16 cellular contexts compared by ENCODE assay signal in genomic region chr16:89157778-89158177, GRCh38. TPM values are rescaled to one million over a fixed set of nuclear protein-coding genes. Genes with fewer than 3 reads are reported as not detected.
DNase-seq lines count a peak whose midpoint lies in the region; ATAC-seq, FAIRE-seq and TF ChIP-seq lines count a peak whose summit lies in the region.
"Had no signal": no experiment of that assay in that cellular context is flagged by ENCODE, and none has a peak within 500 bp of the region (broad histone marks: within the 10 kb centered on the region; RNA-seq: fewer than 3 reads in every experiment).

No MANE protein-coding gene starts in this region.

- no peak for TF ChIP-seq EP300 in K562 (IDR thresholded peaks at IDR 0.05; ENCODE audit: low read length)

- H3K36me3 Mint-ChIP-seq in activated naive CD4-positive, alpha-beta T cell treated with anti-CD3 and anti-CD28 coated beads, Interleukin-2, amount 50 U/mL, for 24 hours: no peaks in the 10 kb centered on the region
- no peaks in the 10 kb centered on the region for H3K36me3 Mint-ChIP-seq in HFFc6 (ENCODE audit: low read depth)

- H3K79me2 ChIP-seq in K562 (ENCODE audit: control insufficient read depth, insufficient read depth, low read length) (no peaks in the 10 kb centered on the region), keratinocyte (ENCODE audit: control insufficient read depth, insufficient read depth, low read length) (no peaks in the 10 kb centered on the region)

- H3K4me1 Mint-ChIP-seq in activated naive CD4-positive, alpha-beta T cell treated with anti-CD3 and anti-CD28 coated beads, Interleukin-2, amount 50 U/mL, for 24 hours: no peaks in the 10 kb centered on the region
- peaks cover 16% of the 10 kb centered on the region for H3K4me1 Mint-ChIP-seq in HFFc6 (ENCODE audit: low read depth)

- H3K36me3 ChIP-seq in K562 (ENCODE audit: control insufficient read depth, insufficient read depth, low read length) (no peaks in the 10 kb centered on the region), keratinocyte (ENCODE audit: control insufficient read depth in 2 of 2, extremely low read depth in 1 of 2, insufficient read depth in 2 of 2, low read length in 2 of 2) (no peaks in the 10 kb centered on the region)

- H3K9me3 Mint-ChIP-seq in activated naive CD4-positive, alpha-beta T cell treated with anti-CD3 and anti-CD28 coated beads, Interleukin-2, amount 50 U/mL, for 24 hours: no peaks in the 10 kb centered on the region
- peaks cover 9% of the 10 kb centered on the region for H3K9me3 Mint-ChIP-seq in HFFc6
- H3K9me3 Mint-ChIP-seq: CD4-positive, alpha-beta memory T cell had no signal

- no peaks in the 10 kb centered on the region for H3K27me3 Mint-ChIP-seq in activated naive CD4-positive, alpha-beta T cell treated with anti-CD3 and anti-CD28 coated beads, Interleukin-2, amount 50 U/mL, for 24 hours
- peaks cover 10% of the 10 kb centered on the region for H3K27me3 Mint-ChIP-seq in HFFc6 (ENCODE audit: insufficient read depth)
- H3K27me3 Mint-ChIP-seq: CD4-positive, alpha-beta memory T cell had no signal

- H3K4me1 ChIP-seq in K562 (replicated peaks in 1 of 2; ENCODE audit: control insufficient read depth in 2 of 2, insufficient read depth in 2 of 2, low read length in 2 of 2): peaks cover 0 to 72% of the 10 kb centered on the region in 2 experiments; a peak in 3 of 5 replicates
- H3K4me1 ChIP-seq in keratinocyte (ENCODE audit: control insufficient read depth, extremely low read depth, insufficient read depth, low read length): no peaks in the 10 kb centered on the region

- intact Hi-C loops in K562 (cut with micrococcal nuclease): no loop called here

- WGBS in K562 (ENCODE audit: insufficient coverage, low coverage, missing lambda C conversion rate): 43% methylated on average over 12 of the region's 12 CpGs

- no peaks in the 10 kb centered on the region for H3K9me1 ChIP-seq in K562 (ENCODE audit: control insufficient read depth, insufficient read depth, low read length)
- H3K9me1 ChIP-seq in keratinocyte (ENCODE audit: control insufficient read depth, extremely low read depth, insufficient read depth, low read length): no peaks in the 10 kb centered on the region

- no peaks in the 10 kb centered on the region for H3K27me3 ChIP-seq in K562 (ENCODE audit: control insufficient read depth in 2 of 2, insufficient read depth in 2 of 2, low read length in 2 of 2)
- H3K27me3 ChIP-seq in keratinocyte (ENCODE audit: control insufficient read depth, extremely low read depth, insufficient read depth, low read length): peaks cover 31% of the 10 kb centered on the region

- H3K4me3 ChIP-seq in K562 (no peak overlapping the region), keratinocyte (ENCODE audit: control insufficient read depth in 2 of 3, extremely low read depth in 1 of 3, insufficient read depth in 2 of 3, low read depth in 1 of 3, low read length in 3 of 3) (no peak overlapping the region)

- DNase-seq in activated naive CD4-positive, alpha-beta T cell (lab: John Stamatoyannopoulos, UW): no peak
- DNase-seq in K562 (ENCODE audit: extremely low read depth in 1 of 4, low spot score in 3 of 4) (no peak), keratinocyte (ENCODE audit: low read depth, low spot score) (no peak), HTR-8/SVneo (ENCODE audit: insufficient read length, low spot score) (no peak), HFFc6 (no peak)
- DNase-seq: 8988T; C1 segment of cervical spinal cord; Caco-2; CD4-positive, alpha-beta memory T cell; DMS153; DND-41; GOT3; H7; HCEC 1CT had no signal

- no peak for TF ChIP-seq POLR2A in K562 (conservative IDR thresholded peaks at IDR 0.05)

- CTCF ChIA-PET in K562 (lab: Yijun Ruan, JAX; ENCODE audit: low intra/inter-chr PET ratio): no interaction called here

- no peak overlapping the region for H3K4me2 ChIP-seq in K562 (ENCODE audit: insufficient read depth, low read length)
- H3K4me2 ChIP-seq in keratinocyte (ENCODE audit: control insufficient read depth, extremely low read depth, insufficient read depth, low read depth, low read length): no peak overlapping the region

- H3K27ac ChIP-seq in K562 (ENCODE audit: extremely low read depth, low read depth, low read length) (no peak overlapping the region), keratinocyte (ENCODE audit: control insufficient read depth, insufficient read depth, low read length) (no peak overlapping the region)

- no peak overlapping the region for H2AFZ ChIP-seq in K562 (ENCODE audit: low read depth, low read length)
- no peak overlapping the region for H2AFZ ChIP-seq in keratinocyte (ENCODE audit: control insufficient read depth, low read length)

- dilution Hi-C loops in keratinocyte (cut with MboI; ENCODE audit: extremely low pct_ligation_motif_present, low sequenced_read_pairs): no loop called here

- in situ Hi-C loops in K562 (cut with MboI): no loop called here

- no peak for ATAC-seq in K562

- no peak for TF ChIP-seq CTCF in K562 (IDR thresholded peaks at IDR 0.05 in 2 of 3, conservative IDR thresholded peaks at IDR 0.05 in 1 of 3; ENCODE audit: insufficient read depth in 2 of 3, low read depth in 1 of 3, low read length in 3 of 3)
- no peak for TF ChIP-seq CTCF in keratinocyte (optimal IDR thresholded peaks at IDR 0.05 in 1 of 3, IDR thresholded peaks at IDR 0.05 in 1 of 3, conservative IDR thresholded peaks at IDR 0.05 in 1 of 3; ENCODE audit: extremely low read depth in 1 of 3, insufficient read depth in 2 of 3, low read length in 3 of 3)
- no peak for TF ChIP-seq CTCF in HFFc6 (IDR thresholded peaks at IDR 0.05)

- H3K9me3 ChIP-seq in K562 (replicated peaks; ENCODE audit: control insufficient read depth, insufficient read depth, low read depth, low read length): peaks cover 14% of the 10 kb centered on the region
- H3K9me3 ChIP-seq in keratinocyte (ENCODE audit: control insufficient read depth, low read depth, low read length): peaks cover 10% of the 10 kb centered on the region
- H3K9me3 ChIP-seq: Caco-2 had no signal

- peak overlapping the region; percentile 12 for H3K27ac Mint-ChIP-seq in activated naive CD4-positive, alpha-beta T cell treated with anti-CD3 and anti-CD28 coated beads, Interleukin-2, amount 50 U/mL, for 24 hours
- H3K27ac Mint-ChIP-seq in HFFc6: no peak overlapping the region

- H3K9ac ChIP-seq in K562 (ENCODE audit: insufficient read depth in 1 of 2, low read depth in 2 of 2, low read length in 2 of 2) (no peak overlapping the region), keratinocyte (ENCODE audit: control insufficient read depth, extremely low read depth, insufficient read depth, low read length) (no peak overlapping the region)

- no TSS peak for BruUV-seq in K562 (replicated peaks; lab: Mats Ljungman, UMichigan)

- no peak overlapping the region for H3K4me3 Mint-ChIP-seq in activated naive CD4-positive, alpha-beta T cell treated with anti-CD3 and anti-CD28 coated beads, Interleukin-2, amount 50 U/mL, for 24 hours
- no peak overlapping the region for H3K4me3 Mint-ChIP-seq in HFFc6
- H3K4me3 Mint-ChIP-seq: CD4-positive, alpha-beta memory T cell had no signal

- TF ChIP-seq RAD21 in K562 (CRISPR knock-in tag; conservative IDR thresholded peaks at IDR 0.05 in 1 of 2, IDR thresholded peaks at IDR 0.05 in 1 of 2): no peak

- no peak for FAIRE-seq in K562 (lab: Jason Lieb, UNC)
- FAIRE-seq in keratinocyte (lab: Jason Lieb, UNC): peak; percentile 46
- FAIRE-seq in HTR-8/SVneo (lab: Jason Lieb, UNC): no peak
- FAIRE-seq: G401.6 had no signal

- H4K20me1 ChIP-seq in K562 (replicated peaks; ENCODE audit: control insufficient read depth, insufficient read depth, low read length) (no peaks in the 10 kb centered on the region), keratinocyte (ENCODE audit: control insufficient read depth, extremely low read depth, insufficient read depth, low read length) (no peaks in the 10 kb centered on the region)

- POLR2A ChIA-PET in K562 (lab: Yijun Ruan, JAX): no interaction called here

RNA-seq across cellular contexts. Expression of gene CDH15, which starts 13.8 kb away (rescaled TPM):
- 0.37 TPM in 1 of 2 replicates, not detected in the other for total RNA-seq in K562 (2011; cell fraction: chromatin; rRNA removed; ENCODE audit: low replicate concordance)
- total RNA-seq in K562 (2011; cell fraction: nucleolus; rRNA removed): 0.33 TPM in 1 of 2 replicates, not detected in the other
- not detected in 2 replicates for total RNA-seq in K562 (2011; cell fraction: nucleoplasm; rRNA removed)
- total RNA-seq in K562 (2014; rRNA removed) (0.16 and 0.18 TPM in 2 replicates), K562 (2014; rRNA removed; fragmentation: Illumina TruSeq; extraction: Trizol) (not detected in 2 replicates), K562 (2015; rRNA removed; fragmentation: Illumina TruSeq; extraction: Trizol) (not detected in 2 replicates), K562 (2021) (0.07 and 0.11 TPM in 2 replicates)
- polyA plus RNA-seq in K562 (2011; rRNA removed) (0.03 TPM in 1 of 2 replicates, not detected in the other), K562 (2014; fragmentation: Illumina TruSeq; extraction: Trizol) (not detected in 2 replicates), K562 (2014; fragmentation: Nextera tagmentation; extraction: Ambion mirVana) (not detected), K562 (2014; rRNA removed) (not detected in 2 replicates), keratinocyte (not detected in 3 replicates)
- 0.03 and 0.12 TPM in 2 replicates for polyA plus RNA-seq in K562 (2011; cell fraction: cytosol; rRNA removed)
- polyA plus RNA-seq in K562 (2011; cell fraction: nucleus; rRNA removed): 0.08 and 0.09 TPM in 2 replicates
- 0.11 and 0.12 TPM in 2 replicates for polyA plus RNA-seq in K562 (2012)
- polyA minus RNA-seq in K562 (2011; rRNA and poly(A)+ RNA removed): not detected in 2 replicates
- polyA minus RNA-seq in K562 (2011; cell fraction: cytosol; rRNA and poly(A)+ RNA removed): not detected in 2 replicates
- not detected in 2 replicates for polyA minus RNA-seq in K562 (2011; cell fraction: nucleus; rRNA and poly(A)+ RNA removed)
- not detected for polyA plus RNA-seq in keratinocyte (2011; ENCODE audit: low read depth)
- not detected in 2 replicates for polyA plus RNA-seq in keratinocyte (2011; cell fraction: cytosol; rRNA removed)
- not detected in 2 replicates for polyA plus RNA-seq in keratinocyte (2011; cell fraction: nucleus; rRNA removed)
- polyA plus RNA-seq in keratinocyte (2012; ENCODE audit: low replicate concordance): 0.07 TPM in 1 of 2 replicates, not detected in the other
- not detected in 3 replicates for polyA minus RNA-seq in keratinocyte
- not detected for polyA minus RNA-seq in keratinocyte (2011; cell fraction: cytosol; rRNA and poly(A)+ RNA removed)
- not detected in 2 replicates for polyA minus RNA-seq in keratinocyte (2011; cell fraction: nucleus; rRNA and poly(A)+ RNA removed)
- total RNA-seq in HFFc6 (2021; fragmentation: NEBNext Ultra II Directional; extraction: Animal tissue kit (Norgen Biotek cat#: 25700)): under 1 TPM in 2 of 6 experiments, not detected in 4; 0.05 to 0.07 TPM
- total RNA-seq: Caco-2; CD4-positive, alpha-beta memory T cell had no signal
- polyA plus RNA-seq: CD4-positive, alpha-beta memory T cell had no signal

RNA-seq across cellular contexts. Expression of gene SLC22A31, which starts 42.6 kb away (rescaled TPM):
- total RNA-seq in K562 (2011; cell fraction: chromatin; rRNA removed; ENCODE audit: low replicate concordance): 1.7 and 10.2 TPM in 2 replicates
- 8.4 and 9.0 TPM in 2 replicates for total RNA-seq in K562 (2011; cell fraction: nucleolus; rRNA removed)
- total RNA-seq in K562 (2011; cell fraction: nucleoplasm; rRNA removed): 3.0 and 3.2 TPM in 2 replicates
- total RNA-seq in K562 (2014; rRNA removed): 0.54 and 0.86 TPM in 2 replicates
- total RNA-seq in K562 (2014; rRNA removed; fragmentation: Illumina TruSeq; extraction: Trizol): not detected in 2 replicates
- 0.15 and 0.29 TPM in 2 replicates for total RNA-seq in K562 (2015; rRNA removed; fragmentation: Illumina TruSeq; extraction: Trizol)
- 1.1 and 1.3 TPM in 2 replicates for total RNA-seq in K562 (2021)
- polyA plus RNA-seq in K562 (2011; rRNA removed): 0.39 and 1.9 TPM in 2 replicates
- 0.94 and 0.97 TPM in 2 replicates for polyA plus RNA-seq in K562 (2011; cell fraction: cytosol; rRNA removed)
- polyA plus RNA-seq in K562 (2011; cell fraction: nucleus; rRNA removed): 21.9 and 26.1 TPM in 2 replicates
- polyA plus RNA-seq in K562 (2012): 0.74 and 1.7 TPM in 2 replicates
- 0.36 and 0.47 TPM in 2 replicates for polyA plus RNA-seq in K562 (2014; fragmentation: Illumina TruSeq; extraction: Trizol)
- not detected for polyA plus RNA-seq in K562 (2014; fragmentation: Nextera tagmentation; extraction: Ambion mirVana)
- 2.2 and 2.4 TPM in 2 replicates for polyA plus RNA-seq in K562 (2014; rRNA removed)
- polyA minus RNA-seq in K562 (2011; rRNA and poly(A)+ RNA removed): not detected in 2 replicates
- 0.76 TPM in 1 of 2 replicates, not detected in the other for polyA minus RNA-seq in K562 (2011; cell fraction: cytosol; rRNA and poly(A)+ RNA removed)
- polyA minus RNA-seq in K562 (2011; cell fraction: nucleus; rRNA and poly(A)+ RNA removed): 1.9 and 3.9 TPM in 2 replicates
- polyA plus RNA-seq in keratinocyte: 0.05 TPM in 1 of 3 replicates, not detected in the others
- not detected for polyA plus RNA-seq in keratinocyte (2011; ENCODE audit: low read depth)
- polyA plus RNA-seq in keratinocyte (2011; cell fraction: cytosol; rRNA removed): not detected in 2 replicates
- 0.09 and 0.35 TPM in 2 replicates for polyA plus RNA-seq in keratinocyte (2011; cell fraction: nucleus; rRNA removed)
- 0.54 TPM in 1 of 2 replicates, not detected in the other for polyA plus RNA-seq in keratinocyte (2012; ENCODE audit: low replicate concordance)
- polyA minus RNA-seq in keratinocyte: not detected in 3 replicates
- polyA minus RNA-seq in keratinocyte (2011; cell fraction: cytosol; rRNA and poly(A)+ RNA removed): not detected
- not detected in 2 replicates for polyA minus RNA-seq in keratinocyte (2011; cell fraction: nucleus; rRNA and poly(A)+ RNA removed)
- total RNA-seq in HFFc6 (2021; fragmentation: NEBNext Ultra II Directional; extraction: Animal tissue kit (Norgen Biotek cat#: 25700)): not detected

RNA-seq across cellular contexts. Expression of gene ZNF778, which starts 59.7 kb away (rescaled TPM):
- total RNA-seq in K562 (2011; cell fraction: chromatin; rRNA removed; ENCODE audit: low replicate concordance): 47.1 and 61.9 TPM in 2 replicates
- 22.5 and 24.7 TPM in 2 replicates for total RNA-seq in K562 (2011; cell fraction: nucleolus; rRNA removed)
- 21.5 and 25.0 TPM in 2 replicates for total RNA-seq in K562 (2011; cell fraction: nucleoplasm; rRNA removed)
- total RNA-seq in K562 (2014; rRNA removed) (18.3 and 26.8 TPM in 2 replicates), K562 (2014; rRNA removed; fragmentation: Illumina TruSeq; extraction: Trizol) (7.4 and 8.2 TPM in 2 replicates), K562 (2015; rRNA removed; fragmentation: Illumina TruSeq; extraction: Trizol) (6.4 and 7.5 TPM in 2 replicates), K562 (2021) (12.4 and 14.3 TPM in 2 replicates)
- polyA plus RNA-seq in K562 (2011; rRNA removed) (6.9 and 9.7 TPM in 2 replicates), K562 (2014; fragmentation: Illumina TruSeq; extraction: Trizol) (7.4 and 7.5 TPM in 2 replicates), K562 (2014; fragmentation: Nextera tagmentation; extraction: Ambion mirVana) (under 1 TPM; 0.70 to 0.80 TPM), K562 (2014; rRNA removed) (33.9 and 60.6 TPM in 2 replicates), keratinocyte (5.4 to 6.2 TPM (median 5.9 TPM) in 3 replicates)
- 5.1 and 5.2 TPM in 2 replicates for polyA plus RNA-seq in K562 (2011; cell fraction: cytosol; rRNA removed)
- polyA plus RNA-seq in K562 (2011; cell fraction: nucleus; rRNA removed): 12.6 and 18.5 TPM in 2 replicates
- polyA plus RNA-seq in K562 (2012): 6.3 and 7.9 TPM in 2 replicates
- polyA minus RNA-seq in K562 (2011; rRNA and poly(A)+ RNA removed): 16.9 and 19.1 TPM in 2 replicates
- 7.0 and 9.8 TPM in 2 replicates for polyA minus RNA-seq in K562 (2011; cell fraction: cytosol; rRNA and poly(A)+ RNA removed)
- 9.3 and 12.1 TPM in 2 replicates for polyA minus RNA-seq in K562 (2011; cell fraction: nucleus; rRNA and poly(A)+ RNA removed)
- polyA plus RNA-seq in keratinocyte (2011; ENCODE audit: low read depth): 6.5 TPM
- polyA plus RNA-seq in keratinocyte (2011; cell fraction: cytosol; rRNA removed): 2.5 and 4.1 TPM in 2 replicates
- polyA plus RNA-seq in keratinocyte (2011; cell fraction: nucleus; rRNA removed): 15.1 and 17.0 TPM in 2 replicates
- polyA plus RNA-seq in keratinocyte (2012; ENCODE audit: low replicate concordance): 3.3 and 3.7 TPM in 2 replicates
- polyA minus RNA-seq in keratinocyte: 4.7 to 13.3 TPM (median 7.3 TPM) in 3 replicates
- 12.9 TPM for polyA minus RNA-seq in keratinocyte (2011; cell fraction: cytosol; rRNA and poly(A)+ RNA removed)
- polyA minus RNA-seq in keratinocyte (2011; cell fraction: nucleus; rRNA and poly(A)+ RNA removed): 9.6 and 16.0 TPM in 2 replicates
- total RNA-seq in HFFc6 (2021; fragmentation: NEBNext Ultra II Directional; extraction: Animal tissue kit (Norgen Biotek cat#: 25700)): 1 to 10 TPM; 6.8 to 8.1 (median 7.5) TPM
